Comparison of ENCODE assay signal across 8 cellular contexts in the genomic region with DNA sequence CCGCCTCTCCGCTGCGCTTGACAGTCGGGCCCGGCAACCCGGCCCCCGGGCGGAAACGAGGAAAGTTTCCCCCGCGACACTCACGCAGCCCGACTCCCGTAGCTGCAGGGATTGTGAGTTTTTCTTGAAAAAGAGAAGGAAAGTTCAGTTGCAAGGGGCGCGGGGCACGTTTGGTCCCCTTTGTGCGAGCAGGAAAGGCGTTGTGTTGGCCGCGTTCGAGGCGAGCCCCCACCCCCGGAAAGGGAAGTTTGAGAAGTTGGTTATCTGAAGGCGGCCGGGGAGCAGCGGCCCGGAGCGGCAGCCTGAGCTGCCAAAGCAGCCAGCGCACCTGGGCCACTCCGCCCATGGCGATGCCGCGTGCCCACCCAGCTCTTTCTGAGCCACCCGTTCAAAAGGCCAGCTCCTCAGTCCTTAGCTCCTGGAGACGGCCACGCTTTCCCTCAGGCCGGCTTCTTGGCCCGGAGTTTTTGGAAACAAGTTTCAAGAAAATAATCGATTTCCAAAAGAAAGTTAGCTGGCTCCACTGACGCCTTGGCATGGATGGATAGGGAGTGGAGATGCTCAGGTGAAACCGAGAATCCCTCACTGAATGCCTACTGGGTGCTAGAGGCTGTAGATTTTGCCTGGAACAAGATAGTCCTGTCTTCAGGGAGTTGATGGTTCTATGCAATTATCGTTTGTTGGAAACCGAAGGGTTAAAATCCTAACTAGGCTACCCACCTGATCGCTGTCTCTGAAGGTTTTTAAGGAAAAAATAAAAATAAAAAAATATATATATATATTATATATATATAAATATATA. TPM values are rescaled to one million over a fixed set of nuclear protein-coding genes. Genes with fewer than 3 reads are reported as not detected.
DNase-seq lines count a peak whose midpoint lies in the region; ATAC-seq and TF ChIP-seq lines count a peak whose summit lies in the region.

No MANE protein-coding gene starts in this region.

- peak overlapping the region; percentile 88 for H3K27ac ChIP-seq in DND-41 (ENCODE audit: low read length)
- H3K27ac ChIP-seq in ectodermal cell (ENCODE audit: insufficient read depth, low read depth, low read length, poor library complexity, severe bottlenecking): no peak overlapping the region
- H3K27ac ChIP-seq in mesenchymal stem cell (ENCODE audit: low read length, poor library complexity, severe bottlenecking): peak overlapping the region; percentile 81

- H2BK12ac ChIP-seq in mesenchymal stem cell (ENCODE audit: low read length in 2 of 2): peak overlapping the region; percentile 77 to 98

- peak overlapping the region; percentile 74 to 100 for H3K14ac ChIP-seq in mesenchymal stem cell (ENCODE audit: low read length in 2 of 2)

- H4K8ac ChIP-seq in mesenchymal stem cell (ENCODE audit: low read length): peak overlapping the region; percentile 100

- H3K9ac ChIP-seq in DND-41 (ENCODE audit: low read depth, low read length) (peak overlapping the region; percentile 97), mesenchymal stem cell (ENCODE audit: low read length) (peak overlapping the region; percentile 97)

- H2AFZ ChIP-seq in DND-41 (ENCODE audit: low read depth, low read length) (peak overlapping the region; percentile 81), mesenchymal stem cell (ENCODE audit: low read depth, low read length) (no peak overlapping the region)

- H3K9me3 ChIP-seq in DND-41 (ENCODE audit: insufficient read depth, low read length, severe bottlenecking) (no peaks in the 10 kb centered on the region), ectodermal cell (ENCODE audit: control insufficient read depth, low read length) (no peaks in the 10 kb centered on the region), mesenchymal stem cell (ENCODE audit: control insufficient read depth, low read length) (no peaks in the 10 kb centered on the region)

- peaks cover 91% of the 10 kb centered on the region for H3K4me1 ChIP-seq in DND-41 (ENCODE audit: insufficient read depth, low read length)
- H3K4me1 ChIP-seq in ectodermal cell (ENCODE audit: control insufficient read depth, insufficient read depth, low read length): peaks cover 5% of the 10 kb centered on the region
- H3K4me1 ChIP-seq in mesenchymal stem cell (ENCODE audit: control insufficient read depth, insufficient read depth, low read depth, low read length): peaks cover 7% of the 10 kb centered on the region

- H3K27me3 ChIP-seq in DND-41 (ENCODE audit: insufficient read depth, low read length, poor library complexity) (no peaks in the 10 kb centered on the region), ectodermal cell (ENCODE audit: control insufficient read depth, insufficient read depth, low read length, poor library complexity, severe bottlenecking) (peaks cover 19% of the 10 kb centered on the region), mesenchymal stem cell (ENCODE audit: control insufficient read depth in 1 of 2, insufficient read depth in 1 of 2, low read length in 2 of 2) (no peaks in the 10 kb centered on the region)

- peak overlapping the region; percentile 100 for H3K18ac ChIP-seq in mesenchymal stem cell (ENCODE audit: low read depth in 1 of 2, low read length in 2 of 2)

- peaks cover 1% of the 10 kb centered on the region for H3K79me1 ChIP-seq in mesenchymal stem cell (replicated peaks; ENCODE audit: low read length, poor library complexity, severe bottlenecking)

- peak overlapping the region; percentile 99 for H2BK120ac ChIP-seq in mesenchymal stem cell (ENCODE audit: low read depth, low read length)

- peak; percentile 10 for TF ChIP-seq CTCF in DND-41 (IDR thresholded peaks at IDR 0.05; ENCODE audit: borderline replicate concordance, extremely low read depth, low read length, poor library complexity, severe bottlenecking)

- peak overlapping the region; percentile 100 for H2BK15ac ChIP-seq in mesenchymal stem cell (ENCODE audit: low read depth, poor library complexity, severe bottlenecking)

- 2 to 5% methylated on average over 43 to 44 of the region's 45 CpGs for WGBS in ectodermal cell, 2 experiments
- WGBS in mesenchymal stem cell: 2% methylated on average over 42 of the region's 45 CpGs

- H3K4me3 ChIP-seq in DND-41 (ENCODE audit: low read depth in 1 of 2, low read length in 2 of 2): peak overlapping the region; percentile 63 to 64
- peak overlapping the region; percentile 80 for H3K4me3 ChIP-seq in ectodermal cell (ENCODE audit: insufficient read depth, low read depth, low read length)
- H3K4me3 ChIP-seq in mesenchymal stem cell (ENCODE audit: insufficient read depth in 1 of 2, low read depth in 1 of 2, low read length in 2 of 2): peak overlapping the region; percentile 94 to 99

- H3K4ac ChIP-seq in mesenchymal stem cell (ENCODE audit: low read depth in 1 of 2, low read length in 2 of 2): peak overlapping the region; percentile 100

- H4K91ac ChIP-seq in mesenchymal stem cell (ENCODE audit: low read length): peak overlapping the region; percentile 100

- ATAC-seq in DND-41 (ENCODE audit: insufficient read depth, low read depth) (peak; percentile 62), GM21737 (IDR thresholded peaks at IDR 0.05; ENCODE audit: unreplicated experiment) (peak; percentile 52)

- peak overlapping the region; percentile 98 for H2BK5ac ChIP-seq in mesenchymal stem cell (ENCODE audit: low read depth, low read length, poor library complexity, severe bottlenecking)

- H3K79me2 ChIP-seq in DND-41 (ENCODE audit: insufficient read depth, low read length): peaks cover 63% of the 10 kb centered on the region

- peak overlapping the region; percentile 100 for H3K23ac ChIP-seq in mesenchymal stem cell (ENCODE audit: low read length in 2 of 2)

- H3K4me2 ChIP-seq in DND-41 (ENCODE audit: insufficient read depth, low read length) (peak overlapping the region; percentile 71), mesenchymal stem cell (ENCODE audit: low read length, poor library complexity, severe bottlenecking) (peak overlapping the region; percentile 88)

- peak; percentile 80 for DNase-seq in DND-41
- DNase-seq in Kasumi-1 (lab: John Stamatoyannopoulos, UW): peak; percentile 44 to 52
- DNase-seq in activated CD4-positive, alpha-beta T cell treated with anti-CD3 and anti-CD28 coated beads for 4 hours: peak; percentile 64 to 73
- peak; percentile 50 for DNase-seq in mesenchymal stem cell
- DNase-seq in stimulated activated CD8-positive, alpha-beta memory T cell treated with anti-CD3 and anti-CD28 coated beads, Interleukin-4, amount 100 ng/mL, for 4 hours (ENCODE audit: low read depth in 2 of 2, low spot score in 1 of 2): peak; percentile 39 to 56
- no peak for DNase-seq in LoVo (ENCODE audit: low spot score)

- H2AK5ac ChIP-seq in mesenchymal stem cell (ENCODE audit: low read length, severe bottlenecking): peak overlapping the region; percentile 93

- H3K36me3 ChIP-seq in DND-41 (ENCODE audit: insufficient read depth, low read length) (peaks cover 4% of the 10 kb centered on the region; the same call in 1 of the 2 replicates), ectodermal cell (ENCODE audit: control insufficient read depth, insufficient read depth, low read length) (no peaks in the 10 kb centered on the region), mesenchymal stem cell (ENCODE audit: control insufficient read depth in 1 of 2, insufficient read depth in 2 of 2, low read depth in 1 of 2, low read length in 2 of 2) (peaks cover 0 to 13% of the 10 kb centered on the region in 2 experiments)

- peaks cover 17% of the 10 kb centered on the region; the same call in 1 of the 2 replicates for H4K20me1 ChIP-seq in DND-41 (ENCODE audit: insufficient read depth, low read length)

RNA-seq across cellular contexts. Expression of a gene that starts 0.8 kb away (rescaled TPM):
- polyA plus RNA-seq in ectodermal cell (2013, experiment 1 of 4): 4.1 TPM
- polyA plus RNA-seq in ectodermal cell (2013, experiment 2 of 4): 4.1 TPM
- 4.5 TPM for polyA plus RNA-seq in ectodermal cell (2013, experiment 3 of 4)
- polyA plus RNA-seq in ectodermal cell (2013, experiment 4 of 4): 5.2 TPM
- polyA plus RNA-seq in mesenchymal stem cell (2013, experiment 1 of 2): 195 TPM
- 202 TPM for polyA plus RNA-seq in mesenchymal stem cell (2013, experiment 2 of 2)
